Comparison of ENCODE assay signal across 21 cellular contexts in the genomic region with DNA sequence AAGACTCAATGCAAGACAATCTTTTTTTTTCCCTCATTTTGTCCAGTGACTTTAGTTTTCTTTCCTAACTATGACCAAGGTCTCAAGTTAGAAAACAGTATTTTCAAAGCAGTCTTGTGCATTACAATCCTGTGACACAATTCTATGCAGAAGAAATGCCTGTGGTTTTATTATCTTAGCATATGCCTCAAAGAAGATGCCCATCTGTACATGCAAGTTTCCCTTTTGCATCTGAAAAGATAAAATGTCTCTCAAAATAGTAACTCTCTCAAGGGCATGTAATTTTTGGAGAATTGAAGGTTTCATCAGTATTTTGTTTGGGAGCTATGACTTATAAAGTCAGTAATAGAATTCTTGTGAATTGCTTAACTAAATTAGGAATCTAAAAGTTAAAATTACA.
"Had no signal": no experiment of that assay in that cellular context is flagged by ENCODE, and none has a peak within 500 bp of the region (broad histone marks: within the 10 kb centered on the region; RNA-seq: fewer than 3 reads in every experiment).

No MANE protein-coding gene starts in this region.

- H3K36me3 ChIP-seq: adrenal gland, gastrocnemius medialis, left lung, neutrophil, transverse colon had no signal

- H3K27me3 ChIP-seq: adrenal gland, gastrocnemius medialis, left lung, neutrophil, transverse colon had no signal

- ATAC-seq: activated T-cell treated with anti-CD3 and anti-CD28 coated beads, Interleukin-2, amount 50 U/mL, for 4 hours; gastrocnemius medialis; left lung; mucosa of descending colon; natural killer cell; WTC11 had no signal

- H3K4me1 ChIP-seq: adrenal gland, gastrocnemius medialis, left lung, transverse colon had no signal

- H3K4me3 ChIP-seq: adrenal gland, gastrocnemius medialis, left lung, mucosa of descending colon, transverse colon had no signal

- H3K9me3 ChIP-seq: adrenal gland, gastrocnemius medialis, mucosa of descending colon, neutrophil, transverse colon had no signal

- DNase-seq: activated CD4-positive, alpha-beta memory T cell treated with anti-CD3 and anti-CD28 coated beads, Interleukin-2, amount 10 ng/mL, durations not matched to agents 7 days and 5 days; activated CD4-positive, alpha-beta T cell treated with anti-CD3 and anti-CD28 coated beads for 4 hours; activated effector memory CD4-positive, alpha-beta T cell treated with Interleukin-2 at 50 U/mL for 16 hours; activated naive CD4-positive, alpha-beta T cell treated with anti-CD3 and anti-CD28 coated beads, Interleukin-2, amount 50 U/mL, for 16 hours; activated T-cell treated with anti-CD3 and anti-CD28 coated beads, Interleukin-2, amount 50 U/mL, for 4 hours; adrenal gland; effector memory CD4-positive, alpha-beta T cell; gastrocnemius medialis; left lung; mammary epithelial cell; mucosa of descending colon; natural killer cell; posterior cingulate gyrus; stimulated activated CD4-positive, alpha-beta T cell treated with anti-CD3 and anti-CD28 coated beads, Interleukin-4, amount 100 ng/mL, for 4 hours; stimulated activated CD8-positive, alpha-beta memory T cell treated with anti-CD3 and anti-CD28 coated beads, Interleukin-4, amount 100 ng/mL, for 48 hours; stimulated activated naive CD4-positive, alpha-beta T cell treated with Interleukin-2 at 50 U/mL for 16 hours; substantia nigra; T-helper 2 cell; transverse colon had no signal
